ENCODE assay signal across 8 cellular contexts in genomic region chr11:12674571-12674935, GRCh38. TPM values are rescaled to one million over a fixed set of nuclear protein-coding genes. Genes with fewer than 3 reads are reported as not detected.
DNase-seq lines count a peak whose midpoint lies in the region; ATAC-seq, FAIRE-seq and TF ChIP-seq lines count a peak whose summit lies in the region.

No MANE protein-coding gene starts in this region.

- H3K9ac ChIP-seq in colonic mucosa (ENCODE audit: low read depth in 2 of 2, low read length in 2 of 2): peak overlapping the region in 1 of 2 donors; percentile 77

- FAIRE-seq in D721Med (lab: Jason Lieb, UNC): no peak

- intact Hi-C loops in colonic mucosa (cut with DNase I): loop anchor here (5.0 kb wide), 1 partner anchor 218 kb away; no protein-coding TSS in a partner anchor

- H3K9me3 ChIP-seq in colonic mucosa: no peaks in the 10 kb centered on the region
- no peaks in the 10 kb centered on the region for H3K9me3 ChIP-seq in mononuclear cell (ENCODE audit: low read depth, low read length)

- H3K4me1 ChIP-seq in colonic mucosa: no peaks in the 10 kb centered on the region
- peaks cover 8% of the 10 kb centered on the region for H3K4me1 ChIP-seq in mononuclear cell (ENCODE audit: insufficient read depth, low read length)

- no peak for TF ChIP-seq CTCF in colonic mucosa (IDR thresholded peaks at IDR 0.05)
- no peak for TF ChIP-seq CTCF in D721Med (IDR thresholded peaks at IDR 0.05; ENCODE audit: insufficient read depth, missing control alignments)

- H3K27ac ChIP-seq in colonic mucosa: peak overlapping the region; percentile 86

- peak overlapping the region; percentile 62 for H3K4me3 ChIP-seq in colonic mucosa
- H3K4me3 ChIP-seq in mononuclear cell (ENCODE audit: low read length): peak overlapping the region; percentile 37

- peaks cover 0 to 4% of the 10 kb centered on the region in 2 donors for H3K36me3 Mint-ChIP-seq in activated T-cell treated with anti-CD3 and anti-CD28 coated beads, Interleukin-2, amount 50 U/mL, for 72 hours (ENCODE audit: insufficient read depth in 2 of 2)

- H3K27me3 ChIP-seq in colonic mucosa: no peaks in the 10 kb centered on the region
- H3K27me3 ChIP-seq in mononuclear cell (ENCODE audit: insufficient read depth, low read length): peaks cover 80% of the 10 kb centered on the region

- H3K4me3 Mint-ChIP-seq in activated T-cell treated with anti-CD3 and anti-CD28 coated beads, Interleukin-2, amount 50 U/mL, for 72 hours: no peak overlapping the region

- no peak overlapping the region for H3K27ac Mint-ChIP-seq in activated T-cell treated with anti-CD3 and anti-CD28 coated beads, Interleukin-2, amount 50 U/mL, for 72 hours

- no peaks in the 10 kb centered on the region for H3K9me3 Mint-ChIP-seq in activated T-cell treated with anti-CD3 and anti-CD28 coated beads, Interleukin-2, amount 50 U/mL, for 72 hours

- peak; percentile 24 to 31 for DNase-seq in activated T-cell treated with anti-CD3 and anti-CD28 coated beads, Interleukin-2, amount 50 U/mL, for 72 hours
- no peak for DNase-seq in activated T-cell treated with anti-CD3 and anti-CD28 coated beads, Interleukin-2, amount 50 U/mL, for 1 hour
- DNase-seq in colonic mucosa (no peak), AML-193 (lab: John Stamatoyannopoulos, UW) (no peak), D721Med (ENCODE audit: insufficient read length, low spot score) (no peak)

- ATAC-seq in activated T-cell treated with anti-CD3 and anti-CD28 coated beads, Interleukin-2, amount 50 U/mL, for 72 hours (replicated peaks in 1 of 2): peak; percentile 55 to 58
- ATAC-seq in HG03196 (IDR thresholded peaks at IDR 0.05; ENCODE audit: unreplicated experiment): peak; percentile 29
- no peak for ATAC-seq in GM21367 (IDR thresholded peaks at IDR 0.05; ENCODE audit: unreplicated experiment)

- peaks cover 5% of the 10 kb centered on the region for H3K4me1 Mint-ChIP-seq in activated T-cell treated with anti-CD3 and anti-CD28 coated beads, Interleukin-2, amount 50 U/mL, for 72 hours (ENCODE audit: low read depth)

- no peaks in the 10 kb centered on the region for H3K36me3 ChIP-seq in colonic mucosa

- H3K27me3 Mint-ChIP-seq in activated T-cell treated with anti-CD3 and anti-CD28 coated beads, Interleukin-2, amount 50 U/mL, for 72 hours (ENCODE audit: low read depth): peaks cover 72% of the 10 kb centered on the region

RNA-seq across cellular contexts. Expression of gene TEAD1, which starts 0.3 kb away (rescaled TPM):
- under 1 TPM; 0.31 to 0.35 TPM for total RNA-seq in activated T-cell treated with anti-CD3 and anti-CD28 coated beads, Interleukin-2, amount 50 U/mL, for 72 hours
- 10 to 100 TPM; 32.7 to 56.7 TPM for total RNA-seq in colonic mucosa
- total RNA-seq in mononuclear cell: not detected

Comparison
In these comparisons a context has a peak if more than half of its experiments do, and no peak if none do; other contexts are left out.
1. DNase-seq: peak in activated T-cell treated with anti-CD3 and anti-CD28 coated beads, Interleukin-2, amount 50 U/mL, for 72 hours (2 of 2); none in activated T-cell treated with anti-CD3 and anti-CD28 coated beads, Interleukin-2, amount 50 U/mL, for 1 hour (single experiment), colonic mucosa (single experiment), AML-193 (0 of 2) and D721Med (single experiment).
2. RNA of gene TEAD1, which starts 0.3 kb away (total RNA-seq): 32.7 to 56.7 TPM in colonic mucosa; 0.31 to 0.35 TPM in activated T-cell treated with anti-CD3 and anti-CD28 coated beads, Interleukin-2, amount 50 U/mL, for 72 hours and not detected in mononuclear cell (single experiment); every median in the first group is over 10 times any median in the second.